Comparison of ENCODE assay signal across 15 cellular contexts in genomic region chr9:131094622-131095021, GRCh38. TPM values are rescaled to one million over a fixed set of nuclear protein-coding genes. Genes with fewer than 3 reads are reported as not detected.
DNase-seq lines count a peak whose midpoint lies in the region; ATAC-seq, FAIRE-seq and TF ChIP-seq lines count a peak whose summit lies in the region.
"Had no signal": no experiment of that assay in that cellular context is flagged by ENCODE, and none has a peak within 500 bp of the region (broad histone marks: within the 10 kb centered on the region; RNA-seq: fewer than 3 reads in every experiment).

No MANE protein-coding gene starts in this region.

- H3K4me1 ChIP-seq in K562 (replicated peaks in 1 of 2; ENCODE audit: control insufficient read depth in 2 of 2, insufficient read depth in 2 of 2, low read length in 2 of 2) (peaks cover 18 to 57% of the 10 kb centered on the region in 2 experiments), heart right ventricle (peaks cover 6 to 40% (median 25%) of the 10 kb centered on the region in 9 donors), esophagus muscularis mucosa (peaks cover 12 to 36% (median 31%) of the 10 kb centered on the region in 4 donors)
- H3K4me1 ChIP-seq: pancreas had no signal

- H4K20me1 ChIP-seq in K562 (replicated peaks; ENCODE audit: control insufficient read depth, insufficient read depth, low read length) = peaks cover 62% of the 10 kb centered on the region

- H3K4me3 ChIP-seq in K562 (no peak overlapping the region), heart right ventricle (no peak overlapping the region), esophagus muscularis mucosa (no peak overlapping the region)
- H3K4me3 ChIP-seq: pancreas had no signal

- ATAC-seq in K562 (peak; percentile 4), heart right ventricle (peak in 7 of 8 donors; percentile 6 to 63 (median 39)), HG02938 (IDR thresholded peaks at IDR 0.05; ENCODE audit: unreplicated experiment) (no peak)
- ATAC-seq: activated T-cell treated with anti-CD3 and anti-CD28 coated beads, Interleukin-2, amount 50 U/mL, for 72 hours; stimulated activated naive CD8-positive, alpha-beta T cell treated with anti-CD3 and anti-CD28 coated beads, Interleukin-15, Interleukin-2, amounts not matched to agents 100 U/mL and 50 U/mL, for 24 hours had no signal

- intact Hi-C loops in K562 (cut with micrococcal nuclease) (no loop called here), heart right ventricle (cut with DNase I) (no loop called here), esophagus muscularis mucosa (cut with DNase I) (no loop called here)

- no TSS peak for BruUV-seq in K562 (replicated peaks; lab: Mats Ljungman, UMichigan)

- H3K9ac ChIP-seq in K562 (ENCODE audit: insufficient read depth in 1 of 2, low read depth in 2 of 2, low read length in 2 of 2) = peak overlapping the region in 1 of 2 experiments; percentile 22; a peak in 2 of 4 replicates

- in situ Hi-C loops in K562 (cut with MboI) = no loop called here

- CTCF ChIA-PET in K562 (lab: Yijun Ruan, JAX; ENCODE audit: low intra/inter-chr PET ratio) = interaction anchor here (0.6 kb wide), 2 partner anchors 9 to 129 kb away, joined by 3 to 4 read pairs; no protein-coding TSS in a partner anchor

- TF ChIP-seq POLR2A in K562 (conservative IDR thresholded peaks at IDR 0.05) = no peak
- no peak for TF ChIP-seq POLR2A in esophagus muscularis mucosa (IDR thresholded peaks at IDR 0.05; ENCODE audit: low read depth)

- no peak for TF ChIP-seq EP300 in K562 (IDR thresholded peaks at IDR 0.05; ENCODE audit: low read length)
- TF ChIP-seq EP300 in esophagus muscularis mucosa (IDR thresholded peaks at IDR 0.05) = no peak

- no peak overlapping the region for H3K4me2 ChIP-seq in K562 (ENCODE audit: insufficient read depth, low read length)

- H3K36me3 ChIP-seq in K562 (ENCODE audit: control insufficient read depth, insufficient read depth, low read length) = no peaks in the 10 kb centered on the region
- H3K36me3 ChIP-seq in heart right ventricle = no peaks in the 10 kb centered on the region
- no peaks in the 10 kb centered on the region for H3K36me3 ChIP-seq in esophagus muscularis mucosa
- H3K36me3 ChIP-seq: pancreas had no signal

- POLR2A ChIA-PET in K562 (lab: Yijun Ruan, JAX) = interaction anchor here (0.7 to 99.3 kb wide), 7 partner anchors 2 to 223 kb away, joined by 3 to 3336 read pairs (median 3); partner anchors contain the start of genes AIF1L and NUP214

- no peak overlapping the region for H2AFZ ChIP-seq in K562 (ENCODE audit: low read depth, low read length)

- peaks cover 8% of the 10 kb centered on the region for H3K9me1 ChIP-seq in K562 (ENCODE audit: control insufficient read depth, insufficient read depth, low read length)

- DNase-seq in HCEC 1CT (peak; percentile 85), K562 (ENCODE audit: extremely low read depth in 1 of 4, low spot score in 3 of 4) (peak in 2 of 4 experiments; percentile 79 to 90), heart right ventricle (peak; percentile 15 to 63), stromal cell of bone marrow (ENCODE audit: low read depth) (peak; percentile 46), esophagus muscularis mucosa (ENCODE audit: extremely low spot score) (no peak)
- no peak for DNase-seq in stimulated activated CD4-positive, alpha-beta T cell treated with anti-CD3 and anti-CD28 coated beads, Interleukin-2, amount 100 ng/mL, for 24 hours
- DNase-seq: activated CD4-positive, CD25-positive, alpha-beta regulatory T cell treated with anti-CD3 and anti-CD28 coated beads, Interleukin-2, amount 50 U/mL, for 72 hours; activated T-cell treated with anti-CD3 and anti-CD28 coated beads, Interleukin-2, amount 50 U/mL, for 72 hours; DMS153; NCI-H1105; NCI-H510A treated with DMSO at 0.1 percent for 48 hours; pancreas; stimulated activated CD4-positive, alpha-beta T cell treated with anti-CD3 and anti-CD28 coated beads, Interleukin-4, amount 100 ng/mL, for 24 hours; stimulated activated naive CD8-positive, alpha-beta T cell treated with anti-CD3 and anti-CD28 coated beads, Interleukin-15, Interleukin-2, amounts not matched to agents 100 U/mL and 50 U/mL, for 24 hours had no signal

- H3K27ac ChIP-seq in K562 (ENCODE audit: extremely low read depth, low read depth, low read length) = no peak overlapping the region
- H3K27ac ChIP-seq in heart right ventricle = peak overlapping the region in 1 of 10 donors; percentile 81
- peak overlapping the region in 1 of 4 donors; percentile 66 for H3K27ac ChIP-seq in esophagus muscularis mucosa (replicated peaks in 1 of 4)
- H3K27ac ChIP-seq: pancreas had no signal

- H3K9me3 ChIP-seq in K562 (replicated peaks; ENCODE audit: control insufficient read depth, insufficient read depth, low read depth, low read length) (no peaks in the 10 kb centered on the region), heart right ventricle (no peaks in the 10 kb centered on the region), esophagus muscularis mucosa (no peaks in the 10 kb centered on the region)
- H3K9me3 ChIP-seq: pancreas had no signal

- no peak for TF ChIP-seq CTCF in K562 (IDR thresholded peaks at IDR 0.05 in 2 of 3, conservative IDR thresholded peaks at IDR 0.05 in 1 of 3; ENCODE audit: insufficient read depth in 2 of 3, low read depth in 1 of 3, low read length in 3 of 3)
- no peak for TF ChIP-seq CTCF in heart right ventricle (IDR thresholded peaks at IDR 0.05)
- no peak for TF ChIP-seq CTCF in esophagus muscularis mucosa (IDR thresholded peaks at IDR 0.05)

- H3K27me3 ChIP-seq in K562 (ENCODE audit: control insufficient read depth in 2 of 2, insufficient read depth in 2 of 2, low read length in 2 of 2) (peaks cover 77 to 96% of the 10 kb centered on the region in 2 experiments), heart right ventricle (peaks cover 0 to 52% (median 37%) of the 10 kb centered on the region in 7 donors), esophagus muscularis mucosa (peaks cover 0 to 75% (median 28%) of the 10 kb centered on the region in 4 donors)
- H3K27me3 ChIP-seq: pancreas had no signal

- no peaks in the 10 kb centered on the region for H3K79me2 ChIP-seq in K562 (ENCODE audit: control insufficient read depth, insufficient read depth, low read length)

- FAIRE-seq in K562 (lab: Jason Lieb, UNC) = peak; percentile 23
- FAIRE-seq: pancreas had no signal

- WGBS in K562 (ENCODE audit: insufficient coverage, low coverage, missing lambda C conversion rate) = 1% methylated on average over 12 of the region's 12 CpGs
- 45 to 52% methylated on average over 12 of the region's 12 CpGs for WGBS in heart right ventricle, 2 donors
- 43% methylated on average over 11 of the region's 12 CpGs for WGBS in esophagus muscularis mucosa

- no peak for TF ChIP-seq RAD21 in K562 (CRISPR knock-in tag; conservative IDR thresholded peaks at IDR 0.05 in 1 of 2, IDR thresholded peaks at IDR 0.05 in 1 of 2)

TF ChIP-seq in K562, 482 proteins besides CTCF, POLR2A, EP300 and RAD21 (continues in another document):
- TF ChIP-seq SMAD4 (CRISPR knock-in tag; conservative IDR thresholded peaks at IDR 0.05) = no peak
- TF ChIP-seq TAF9B (IDR thresholded peaks at IDR 0.05; ENCODE audit: partially characterized antibody) = no peak

RNA-seq across cellular contexts. Expression of gene AIF1L, which starts 1.7 kb away (rescaled TPM):
- 2.2 and 5.3 TPM in 2 replicates for total RNA-seq in K562 (2011; cell fraction: chromatin; rRNA removed; ENCODE audit: low replicate concordance)
- 2.8 and 4.3 TPM in 2 replicates for total RNA-seq in K562 (2011; cell fraction: nucleolus; rRNA removed)
- total RNA-seq in K562 (2011; cell fraction: nucleoplasm; rRNA removed) = 4.3 and 5.2 TPM in 2 replicates
- total RNA-seq in K562 (2014; rRNA removed) = 0.86 and 1.1 TPM in 2 replicates
- 1.3 and 1.5 TPM in 2 replicates for total RNA-seq in K562 (2014; rRNA removed; fragmentation: Illumina TruSeq; extraction: Trizol)
- total RNA-seq in K562 (2015; rRNA removed; fragmentation: Illumina TruSeq; extraction: Trizol) = 0.68 and 0.76 TPM in 2 replicates
- total RNA-seq in K562 (2021) = 1.7 and 2.0 TPM in 2 replicates
- 5.9 and 9.1 TPM in 2 replicates for polyA plus RNA-seq in K562 (2011; rRNA removed)
- 4.5 and 4.9 TPM in 2 replicates for polyA plus RNA-seq in K562 (2011; cell fraction: cytosol; rRNA removed)
- polyA plus RNA-seq in K562 (2011; cell fraction: nucleus; rRNA removed) = 3.3 and 4.2 TPM in 2 replicates
- 2.7 and 2.8 TPM in 2 replicates for polyA plus RNA-seq in K562 (2012)
- 2.3 and 2.6 TPM in 2 replicates for polyA plus RNA-seq in K562 (2014; fragmentation: Illumina TruSeq; extraction: Trizol)
- polyA plus RNA-seq in K562 (2014; fragmentation: Nextera tagmentation; extraction: Ambion mirVana) = under 1 TPM; 0.34 to 0.77 TPM
- polyA plus RNA-seq in K562 (2014; rRNA removed) = 1.6 TPM in 2 replicates
- 6.6 and 8.9 TPM in 2 replicates for polyA minus RNA-seq in K562 (2011; rRNA and poly(A)+ RNA removed)
- polyA minus RNA-seq in K562 (2011; cell fraction: cytosol; rRNA and poly(A)+ RNA removed) = 1.5 and 4.4 TPM in 2 replicates
- polyA minus RNA-seq in K562 (2011; cell fraction: nucleus; rRNA and poly(A)+ RNA removed) = 1.1 and 1.9 TPM in 2 replicates
- 10 to 100 TPM in 8 of 10 donors, 1 to 10 TPM in 2; 9.6 to 93.2 (median 14.8) TPM for total RNA-seq in heart right ventricle
- polyA plus RNA-seq in heart right ventricle = 10 to 100 TPM; 15.3 to 25.2 TPM
- 10 to 100 TPM in 3 of 4 donors, 1 to 10 TPM in 1; 9.1 to 24.8 (median 19.3) TPM for total RNA-seq in esophagus muscularis mucosa

RNA-seq across cellular contexts. Expression of gene NUP214, which starts 30.8 kb away (rescaled TPM):
- 1,024 and 1,416 TPM in 2 replicates for total RNA-seq in K562 (2011; cell fraction: chromatin; rRNA removed; ENCODE audit: low replicate concordance)
- total RNA-seq in K562 (2011; cell fraction: nucleolus; rRNA removed) = 573 and 642 TPM in 2 replicates
- total RNA-seq in K562 (2011; cell fraction: nucleoplasm; rRNA removed) = 885 and 1,103 TPM in 2 replicates
- total RNA-seq in K562 (2014; rRNA removed) = 62.4 and 102 TPM in 2 replicates
- 123 and 134 TPM in 2 replicates for total RNA-seq in K562 (2014; rRNA removed; fragmentation: Illumina TruSeq; extraction: Trizol)
- total RNA-seq in K562 (2015; rRNA removed; fragmentation: Illumina TruSeq; extraction: Trizol) = 133 and 136 TPM in 2 replicates
- total RNA-seq in K562 (2021) = 332 and 336 TPM in 2 replicates
- polyA plus RNA-seq in K562 (2011; rRNA removed) = 56.9 and 113 TPM in 2 replicates
- 104 and 108 TPM in 2 replicates for polyA plus RNA-seq in K562 (2011; cell fraction: cytosol; rRNA removed)
- polyA plus RNA-seq in K562 (2011; cell fraction: nucleus; rRNA removed) = 257 and 304 TPM in 2 replicates
- polyA plus RNA-seq in K562 (2012) = 133 and 153 TPM in 2 replicates
- polyA plus RNA-seq in K562 (2014; fragmentation: Illumina TruSeq; extraction: Trizol) = 207 and 246 TPM in 2 replicates
- 10 to 100 TPM; 78.9 to 81.6 TPM for polyA plus RNA-seq in K562 (2014; fragmentation: Nextera tagmentation; extraction: Ambion mirVana)
- polyA plus RNA-seq in K562 (2014; rRNA removed) = 97.1 and 106 TPM in 2 replicates
- 271 and 342 TPM in 2 replicates for polyA minus RNA-seq in K562 (2011; rRNA and poly(A)+ RNA removed)
- polyA minus RNA-seq in K562 (2011; cell fraction: cytosol; rRNA and poly(A)+ RNA removed) = 256 and 329 TPM in 2 replicates
- 324 and 515 TPM in 2 replicates for polyA minus RNA-seq in K562 (2011; cell fraction: nucleus; rRNA and poly(A)+ RNA removed)
- 10 to 100 TPM; 17.8 to 27.1 (median 23.6) TPM for total RNA-seq in heart right ventricle
- polyA plus RNA-seq in heart right ventricle = 10 to 100 TPM; 13.8 to 21.5 TPM
- total RNA-seq in esophagus muscularis mucosa = 10 to 100 TPM; 26.4 to 36.2 (median 28.7) TPM

Comparison
In these comparisons a context has a peak if more than half of its experiments do, and no peak if none do; other contexts are left out.
1. DNase-seq: peak in HCEC 1CT (single experiment), heart right ventricle (2 of 2) and stromal cell of bone marrow (single experiment); none in esophagus muscularis mucosa (single experiment) and stimulated activated CD4-positive, alpha-beta T cell treated with anti-CD3 and anti-CD28 coated beads, Interleukin-2, amount 100 ng/mL, for 24 hours (0 of 2).